Comparison of ENCODE assay signal across 18 cellular contexts in the genomic region with DNA sequence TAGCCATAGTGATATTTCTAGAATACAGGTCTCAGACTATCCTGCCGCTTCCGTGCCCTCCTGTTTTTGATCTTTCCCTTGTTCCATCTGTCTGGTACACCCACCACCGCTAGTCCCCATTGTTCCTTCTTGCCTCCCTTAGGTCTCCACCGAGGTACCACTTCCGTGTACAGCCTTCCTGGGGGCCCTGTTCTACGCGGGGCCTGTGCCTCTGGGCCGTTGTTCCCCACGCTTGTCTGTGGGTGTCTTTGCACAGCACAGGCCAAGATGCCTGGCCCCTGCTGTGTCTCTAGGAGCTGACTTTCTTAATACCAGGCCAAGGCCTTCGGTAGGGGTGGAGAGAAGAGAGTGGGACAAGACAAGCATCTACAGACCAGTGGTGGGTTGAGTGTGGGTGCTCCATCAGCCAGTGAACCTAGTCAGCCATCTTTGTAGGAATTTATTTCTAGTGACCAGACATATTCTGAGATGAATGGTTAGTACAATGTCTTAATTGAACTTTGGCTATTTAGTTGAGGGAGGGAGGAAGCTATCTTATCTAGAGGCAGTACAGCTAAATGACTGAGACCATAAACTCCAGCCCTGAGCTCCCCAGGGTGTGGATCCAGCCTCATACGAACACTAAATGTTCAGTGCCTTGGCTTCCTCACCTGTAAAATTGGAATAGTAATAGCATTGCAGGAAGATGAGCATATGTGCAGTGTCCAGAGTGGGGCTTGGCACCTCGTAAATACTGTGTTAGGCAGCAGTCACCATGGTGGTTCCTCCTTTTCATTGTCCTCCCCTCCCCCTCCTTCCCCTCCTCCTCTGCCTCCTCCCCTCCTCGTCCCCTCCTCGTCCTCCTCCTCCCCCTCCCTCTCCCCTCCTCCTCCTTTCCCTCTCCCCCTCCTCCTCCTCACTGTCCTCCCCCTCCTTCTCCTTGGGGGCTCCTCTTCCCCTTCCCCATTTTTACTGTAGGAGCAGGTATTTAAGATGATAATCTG.
DNase-seq lines count a peak whose midpoint lies in the region; ATAC-seq and TF ChIP-seq lines count a peak whose summit lies in the region.
"Had no signal": no experiment of that assay in that cellular context is flagged by ENCODE, and none has a peak within 500 bp of the region (broad histone marks: within the 10 kb centered on the region; RNA-seq: fewer than 3 reads in every experiment).

No MANE protein-coding gene starts in this region.

- no peak overlapping the region; a peak in 1 of 20 replicates for H3K4me3 ChIP-seq in BLaER1 treated with 17β-estradiol and CSF1 and Interleukin-3, amounts not matched to agents 10 nM and 100 nM
- H3K4me3 ChIP-seq: GM12878, right lobe of liver, SK-N-MC had no signal

- H4K20me1 ChIP-seq in BLaER1 treated with 17β-estradiol and CSF1 and Interleukin-3, amounts not matched to agents 10 nM and 100 nM, result peaks cover 0 to 97% (median 42%) of the 10 kb centered on the region in 11 experiments; a peak in 15 of 22 replicates

- H3K36me3 ChIP-seq in BLaER1 treated with 17β-estradiol and CSF1 and Interleukin-3, amounts not matched to agents 10 nM and 100 nM, result peaks cover 7 to 68% (median 22%) of the 10 kb centered on the region in 11 experiments; a peak in 21 of 22 replicates
- peaks cover 33% of the 10 kb centered on the region for H3K36me3 ChIP-seq in KOPT-K1 (ENCODE audit: insufficient read depth, low read length)
- H3K36me3 ChIP-seq: right lobe of liver had no signal

- peak overlapping the region; percentile 63 to 88 (median 78) for H3K4me2 ChIP-seq in BLaER1 treated with 17β-estradiol and CSF1 and Interleukin-3, amounts not matched to agents 10 nM and 100 nM

- H3K4me3 Mint-ChIP-seq in brain, result no peak overlapping the region
- peak overlapping the region in 2 of 8 donors; percentile 2 to 26 for H3K4me3 Mint-ChIP-seq in naive B cell
- H3K4me3 Mint-ChIP-seq: activated CD8-positive, alpha-beta T cell treated with anti-CD3 and anti-CD28 coated beads, Interleukin-2, amount 10 ng/mL, durations not matched to agents 7 days and 5 days had no signal

- H3K4me1 ChIP-seq in BLaER1 treated with 17β-estradiol and CSF1 and Interleukin-3, amounts not matched to agents 10 nM and 100 nM, result peaks cover 40 to 81% (median 74%) of the 10 kb centered on the region in 10 experiments

- no peaks in the 10 kb centered on the region for H3K27me3 ChIP-seq in BLaER1 treated with 17β-estradiol and CSF1 and Interleukin-3, amounts not matched to agents 10 nM and 100 nM
- H3K27me3 ChIP-seq: right lobe of liver had no signal

- DNase-seq in naive B cell (no peak), NCI-H2029 treated with DMSO at 0.1 percent for 48 hours (lab: John Stamatoyannopoulos, UW) (no peak), epidermal melanocyte (ENCODE audit: insufficient read length, low spot score) (no peak), GM10266 (ENCODE audit: extremely low spot score) (no peak), NCI-H510A treated with DMSO at 0.1 percent for 48 hours (lab: John Stamatoyannopoulos, UW) (no peak)
- DNase-seq: activated CD8-positive, alpha-beta T cell treated with anti-CD3 and anti-CD28 coated beads, Interleukin-2, amount 10 ng/mL, durations not matched to agents 7 days and 5 days; amygdala; Caco-2; hippocampal formation; kidney glomerular epithelial cell; NCI-H748 treated with DMSO at 0.1 percent for 48 hours; stimulated activated CD4-positive, alpha-beta T cell treated with anti-CD3 and anti-CD28 coated beads, Interleukin-1b, Interleukin-23, amount 100 ng/mL, for 48 hours had no signal

- H3K4me1 Mint-ChIP-seq in brain, result peaks cover 78% of the 10 kb centered on the region
- H3K4me1 Mint-ChIP-seq in naive B cell, result peaks cover 36 to 48% (median 38%) of the 10 kb centered on the region in 3 donors

- no peak overlapping the region for H3K9ac ChIP-seq in BLaER1 treated with 17β-estradiol and CSF1 and Interleukin-3, amounts not matched to agents 10 nM and 100 nM

- H3K27me3 Mint-ChIP-seq in brain (no peaks in the 10 kb centered on the region), naive B cell (no peaks in the 10 kb centered on the region)

- H3K27ac Mint-ChIP-seq in brain (peak overlapping the region in 3 of 5 experiments; percentile 9 to 61 (median 14)), naive B cell (peak overlapping the region in 4 of 6 donors; percentile 17 to 91 (median 86))
- H3K27ac Mint-ChIP-seq: activated CD8-positive, alpha-beta T cell treated with anti-CD3 and anti-CD28 coated beads, Interleukin-2, amount 10 ng/mL, durations not matched to agents 7 days and 5 days had no signal

- H3K27ac ChIP-seq in BLaER1 treated with 17β-estradiol and CSF1 and Interleukin-3, amounts not matched to agents 10 nM and 100 nM, result peak overlapping the region in 5 of 11 experiments; percentile 1 to 52 (median 32); a peak in 7 of 22 replicates
- H3K27ac ChIP-seq in KOPT-K1 (ENCODE audit: low read depth, low read length, poor library complexity, severe bottlenecking), result peak overlapping the region; percentile 77
- H3K27ac ChIP-seq: right lobe of liver, SK-N-MC had no signal

- peak in 1 of 2 donors; percentile 39 for ATAC-seq in naive B cell (ENCODE audit: low read depth in 2 of 2)
- ATAC-seq: activated CD8-positive, alpha-beta T cell treated with anti-CD3 and anti-CD28 coated beads, Interleukin-2, amount 10 ng/mL, durations not matched to agents 7 days and 5 days; GM12878 had no signal

- no peaks in the 10 kb centered on the region for H3K9me3 ChIP-seq in BLaER1 treated with 17β-estradiol and CSF1 and Interleukin-3, amounts not matched to agents 10 nM and 100 nM (replicated peaks in 1 of 11)
- H3K9me3 ChIP-seq in KOPT-K1 (ENCODE audit: insufficient read depth, low read length, poor library complexity, severe bottlenecking), result no peaks in the 10 kb centered on the region
- H3K9me3 ChIP-seq: Caco-2, right lobe of liver had no signal

- H3K36me3 Mint-ChIP-seq in brain, result peaks cover 22% of the 10 kb centered on the region
- peaks cover 7 to 8% of the 10 kb centered on the region in 2 donors for H3K36me3 Mint-ChIP-seq in naive B cell

- no peaks in the 10 kb centered on the region for H3K9me3 Mint-ChIP-seq in brain
- H3K9me3 Mint-ChIP-seq in naive B cell, result no peaks in the 10 kb centered on the region

- TF ChIP-seq CTCF in brain (conservative IDR thresholded peaks at IDR 0.05) (no peak), GM10266 (IDR thresholded peaks at IDR 0.05; ENCODE audit: control insufficient read depth, insufficient read depth, low read depth, missing control alignments) (no peak)
